In genomic region chr1:108531429-108531828, GRCh38 we compare ENCODE assay signal across 13 cellular contexts.
"Had no signal": no experiment of that assay in that cellular context is flagged by ENCODE, and none has a peak within 500 bp of the region (broad histone marks: within the 10 kb centered on the region; RNA-seq: fewer than 3 reads in every experiment).

No MANE protein-coding gene starts in this region.

- H3K27me3 Mint-ChIP-seq: progenitor cell of endocrine pancreas had no signal

- H3K4me3 Mint-ChIP-seq: activated T-helper 1 cell treated with anti-CD3 and anti-CD28 coated beads, Interleukin-12 subunit alpha, Interleukin-12 subunit beta, Interleukin-2, Interleukin-4 antibody, amounts not matched to agents 30 ng/mL and 10 ng/mL and 1 ng/mL, durations not matched to agents 14 hours and 24 hours and 36 hours; memory B cell; natural killer cell treated with Interleukin-12 subunit alpha and Interleukin-12 subunit beta and Interleukin-15 and Interleukin-18, amount 100 ng/mL, for 72 hours; stimulated activated naive CD8-positive, alpha-beta T cell treated with anti-CD3 and anti-CD28 coated beads, Interleukin-15, amount 100 ng/mL, for 72 hours had no signal

- H3K27ac Mint-ChIP-seq: activated T-helper 1 cell treated with anti-CD3 and anti-CD28 coated beads, Interleukin-12 subunit alpha, Interleukin-12 subunit beta, Interleukin-2, Interleukin-4 antibody, amounts not matched to agents 30 ng/mL and 10 ng/mL and 1 ng/mL, durations not matched to agents 14 hours and 24 hours and 36 hours; memory B cell; natural killer cell treated with Interleukin-12 subunit alpha and Interleukin-12 subunit beta and Interleukin-15 and Interleukin-18, amount 100 ng/mL, for 72 hours; progenitor cell of endocrine pancreas; stimulated activated naive CD8-positive, alpha-beta T cell treated with anti-CD3 and anti-CD28 coated beads, Interleukin-15, amount 100 ng/mL, for 72 hours had no signal

- H3K9me3 Mint-ChIP-seq: memory B cell; natural killer cell treated with Interleukin-12 subunit alpha and Interleukin-12 subunit beta and Interleukin-15 and Interleukin-18, amount 100 ng/mL, for 72 hours; stimulated activated naive CD8-positive, alpha-beta T cell treated with anti-CD3 and anti-CD28 coated beads, Interleukin-15, amount 100 ng/mL, for 72 hours had no signal

- DNase-seq: activated CD4-positive, alpha-beta T cell treated with anti-CD3 and anti-CD28 coated beads, Interleukin-2, amount 50 U/mL, for 1 hour; anterior cingulate cortex; colonic mucosa; occipital lobe; right lobe of liver; stimulated activated naive CD8-positive, alpha-beta T cell treated with anti-CD3 and anti-CD28 coated beads, Interleukin-15, amount 100 ng/mL, for 72 hours; T-helper 9 cell; upper lobe of left lung had no signal

- ATAC-seq: activated CD4-positive, CD25-positive, alpha-beta regulatory T cell treated with anti-CD3 and anti-CD28 coated beads, Interleukin-2, amount 50 U/mL, for 24 hours; natural killer cell treated with Interleukin-12 subunit alpha and Interleukin-12 subunit beta and Interleukin-15 and Interleukin-18, amount 100 ng/mL, for 72 hours; stimulated activated naive CD8-positive, alpha-beta T cell treated with anti-CD3 and anti-CD28 coated beads, Interleukin-15, amount 100 ng/mL, for 72 hours had no signal

- H3K36me3 Mint-ChIP-seq: memory B cell; natural killer cell treated with Interleukin-12 subunit alpha and Interleukin-12 subunit beta and Interleukin-15 and Interleukin-18, amount 100 ng/mL, for 72 hours had no signal
